In the genomic region with DNA sequence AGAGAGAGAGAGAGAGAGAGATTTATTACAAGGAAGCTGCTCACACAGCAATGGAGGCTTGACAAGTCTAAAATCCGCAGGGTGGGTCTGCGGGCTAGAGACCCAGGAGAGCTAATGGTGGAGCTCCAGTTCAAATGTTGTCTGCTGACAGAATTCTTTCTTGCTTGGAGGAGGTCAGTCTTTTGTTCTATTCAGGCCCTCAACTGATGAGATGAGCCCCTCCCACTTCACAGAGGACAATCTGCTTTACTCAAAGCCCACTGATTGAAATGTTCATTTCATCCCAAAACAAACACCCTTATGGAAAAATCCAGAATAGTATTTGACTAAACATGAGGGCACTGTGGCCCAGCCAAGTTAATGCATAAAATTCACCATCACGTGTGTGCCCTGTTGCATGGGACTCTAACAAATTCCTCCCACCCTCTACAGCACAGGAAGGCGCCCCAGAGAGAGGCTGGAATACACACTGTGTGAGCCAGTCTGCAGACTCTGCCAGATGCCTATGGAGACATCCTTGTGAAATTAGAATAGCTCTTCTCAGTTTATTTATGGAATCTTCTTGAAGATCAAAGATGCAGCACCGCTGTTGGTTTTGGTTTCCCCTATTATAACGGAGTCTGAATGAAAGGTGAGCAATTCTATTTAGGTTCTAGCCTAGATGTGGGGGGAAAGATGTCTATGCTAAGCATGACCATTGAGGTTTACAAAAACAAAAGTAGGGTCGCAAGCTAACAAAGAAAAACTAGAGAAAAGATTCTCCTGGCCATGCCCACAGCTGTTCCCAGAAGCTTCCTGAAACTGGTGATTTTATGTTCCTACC, we compare ENCODE assay signal across 18 cellular contexts.
DNase-seq lines count a peak whose midpoint lies in the region; ATAC-seq and TF ChIP-seq lines count a peak whose summit lies in the region.
"Had no signal": no experiment of that assay in that cellular context is flagged by ENCODE, and none has a peak within 500 bp of the region (broad histone marks: within the 10 kb centered on the region; RNA-seq: fewer than 3 reads in every experiment).

No MANE protein-coding gene starts in this region.

- no peaks in the 10 kb centered on the region for H3K27me3 Mint-ChIP-seq in WTC11 (ENCODE audit: low read depth)
- H3K27me3 Mint-ChIP-seq in stimulated activated naive B cell treated with anti-CD40 and anti-IgM and Interleukin-4, amounts not matched to agents 10 μg/mL and 1 μg/mL and 100 μg/mL, for 72 hours: peaks cover 8 to 21% of the 10 kb centered on the region in 2 donors

- CTCF ChIA-PET in WTC11 (lab: Charles Lee): interaction anchor here (0.6 to 3.6 kb wide), 4 partner anchors 8 to 153 kb away, joined by 4 to 22 read pairs (median 6); no protein-coding TSS in a partner anchor

- DNase-seq in WTC11 (ENCODE audit: low spot score) (no peak), NOMO-1 treated with DMSO at 0.1 percent for 48 hours (lab: John Stamatoyannopoulos, UW; ENCODE audit: unreplicated experiment) (no peak)
- DNase-seq in stimulated activated naive B cell treated with anti-CD40 and anti-IgM and Interleukin-4, amounts not matched to agents 10 μg/mL and 1 μg/mL and 100 μg/mL, for 72 hours: no peak
- DNase-seq: activated CD4-positive, alpha-beta T cell treated with anti-CD3 and anti-CD28 coated beads, Interleukin-2, amount 50 U/mL, for 48 hours; CD8-positive, alpha-beta T cell; effector memory CD8-positive, alpha-beta T cell; left cardiac atrium; NCI-H2107; NCI-H748 treated with DMSO at 0.1 percent for 48 hours; ovary; small intestine had no signal

- H3K4me1 Mint-ChIP-seq in WTC11: peaks cover 9% of the 10 kb centered on the region
- H3K4me1 Mint-ChIP-seq in stimulated activated naive B cell treated with anti-CD40 and anti-IgM and Interleukin-4, amounts not matched to agents 10 μg/mL and 1 μg/mL and 100 μg/mL, for 72 hours: peaks cover under 1 to 1% of the 10 kb centered on the region in 2 donors

- POLR2A ChIA-PET in WTC11 (lab: Charles Lee): no interaction called here

- H3K27ac Mint-ChIP-seq in WTC11: no peak overlapping the region
- H3K27ac Mint-ChIP-seq in stimulated activated naive B cell treated with anti-CD40 and anti-IgM and Interleukin-4, amounts not matched to agents 10 μg/mL and 1 μg/mL and 100 μg/mL, for 72 hours: no peak overlapping the region
- H3K27ac Mint-ChIP-seq: CD8-positive, alpha-beta T cell; effector memory CD8-positive, alpha-beta T cell; stimulated activated memory B cell treated with anti-CD40 and anti-IgM and Interleukin-4, amounts not matched to agents 10 μg/mL and 1 μg/mL and 100 μg/mL, for 72 hours had no signal

- no peak for TF ChIP-seq CTCF in WTC11 (IDR thresholded peaks at IDR 0.05)

- H3K4me3 Mint-ChIP-seq in WTC11: no peak overlapping the region
- H3K4me3 Mint-ChIP-seq in stimulated activated naive B cell treated with anti-CD40 and anti-IgM and Interleukin-4, amounts not matched to agents 10 μg/mL and 1 μg/mL and 100 μg/mL, for 72 hours: no peak overlapping the region
- H3K4me3 Mint-ChIP-seq: CD8-positive, alpha-beta T cell; effector memory CD8-positive, alpha-beta T cell; stimulated activated memory B cell treated with anti-CD40 and anti-IgM and Interleukin-4, amounts not matched to agents 10 μg/mL and 1 μg/mL and 100 μg/mL, for 72 hours had no signal

- H3K36me3 Mint-ChIP-seq in WTC11: no peaks in the 10 kb centered on the region
- no peaks in the 10 kb centered on the region for H3K36me3 Mint-ChIP-seq in stimulated activated naive B cell treated with anti-CD40 and anti-IgM and Interleukin-4, amounts not matched to agents 10 μg/mL and 1 μg/mL and 100 μg/mL, for 72 hours

- ATAC-seq in GM19467 (IDR thresholded peaks at IDR 0.05; ENCODE audit: unreplicated experiment): peak; percentile 37
- peak; percentile 5 for ATAC-seq in HG02970 (IDR thresholded peaks at IDR 0.05; ENCODE audit: low FRiP score, unreplicated experiment)
- peak; percentile 72 for ATAC-seq in WTC11
- no peak for ATAC-seq in stimulated activated naive B cell treated with anti-CD40 and anti-IgM and Interleukin-4, amounts not matched to agents 10 μg/mL and 1 μg/mL and 100 μg/mL, for 72 hours (replicated peaks)
- no peak for ATAC-seq in GM18861 (IDR thresholded peaks at IDR 0.05; ENCODE audit: unreplicated experiment)
- ATAC-seq in HG02884 (IDR thresholded peaks at IDR 0.05; ENCODE audit: unreplicated experiment): no peak
- ATAC-seq: CD8-positive, alpha-beta T cell; effector memory CD8-positive, alpha-beta T cell; HCT116; left cardiac atrium; stimulated activated memory B cell treated with anti-CD40 and anti-IgM and Interleukin-4, amounts not matched to agents 10 μg/mL and 1 μg/mL and 100 μg/mL, for 72 hours had no signal

- peak overlapping the region; percentile 48; the same call in 1 of the 2 replicates for H3K4me3 ChIP-seq in GM08714 (ENCODE audit: low read length)
- H3K4me3 ChIP-seq: ovary had no signal

- peaks cover 13% of the 10 kb centered on the region for H3K9me3 Mint-ChIP-seq in WTC11
- H3K9me3 Mint-ChIP-seq in stimulated activated naive B cell treated with anti-CD40 and anti-IgM and Interleukin-4, amounts not matched to agents 10 μg/mL and 1 μg/mL and 100 μg/mL, for 72 hours: peaks cover under 1 to 2% of the 10 kb centered on the region in 2 donors

TF ChIP-seq in WTC11, 78 proteins besides CTCF, POLR2A, EP300 and RAD21:
- TF ChIP-seq ZBTB21 (CRISPR knock-in tag; IDR thresholded peaks at IDR 0.05; ENCODE audit: borderline replicate concordance): no peak
- TF ChIP-seq GRHL2 (CRISPR knock-in tag; IDR thresholded peaks at IDR 0.05; ENCODE audit: insufficient replicate concordance, severe bottlenecking): no peak

Comparison
In these comparisons a context has a peak if more than half of its experiments do, and no peak if none do; other contexts are left out.
1. ATAC-seq: peak in GM19467 (single experiment), HG02970 (single experiment) and WTC11 (single experiment); none in stimulated activated naive B cell treated with anti-CD40 and anti-IgM and Interleukin-4, amounts not matched to agents 10 μg/mL and 1 μg/mL and 100 μg/mL, for 72 hours (0 of 2), GM18861 (single experiment) and HG02884 (single experiment).